In the genomic region with DNA sequence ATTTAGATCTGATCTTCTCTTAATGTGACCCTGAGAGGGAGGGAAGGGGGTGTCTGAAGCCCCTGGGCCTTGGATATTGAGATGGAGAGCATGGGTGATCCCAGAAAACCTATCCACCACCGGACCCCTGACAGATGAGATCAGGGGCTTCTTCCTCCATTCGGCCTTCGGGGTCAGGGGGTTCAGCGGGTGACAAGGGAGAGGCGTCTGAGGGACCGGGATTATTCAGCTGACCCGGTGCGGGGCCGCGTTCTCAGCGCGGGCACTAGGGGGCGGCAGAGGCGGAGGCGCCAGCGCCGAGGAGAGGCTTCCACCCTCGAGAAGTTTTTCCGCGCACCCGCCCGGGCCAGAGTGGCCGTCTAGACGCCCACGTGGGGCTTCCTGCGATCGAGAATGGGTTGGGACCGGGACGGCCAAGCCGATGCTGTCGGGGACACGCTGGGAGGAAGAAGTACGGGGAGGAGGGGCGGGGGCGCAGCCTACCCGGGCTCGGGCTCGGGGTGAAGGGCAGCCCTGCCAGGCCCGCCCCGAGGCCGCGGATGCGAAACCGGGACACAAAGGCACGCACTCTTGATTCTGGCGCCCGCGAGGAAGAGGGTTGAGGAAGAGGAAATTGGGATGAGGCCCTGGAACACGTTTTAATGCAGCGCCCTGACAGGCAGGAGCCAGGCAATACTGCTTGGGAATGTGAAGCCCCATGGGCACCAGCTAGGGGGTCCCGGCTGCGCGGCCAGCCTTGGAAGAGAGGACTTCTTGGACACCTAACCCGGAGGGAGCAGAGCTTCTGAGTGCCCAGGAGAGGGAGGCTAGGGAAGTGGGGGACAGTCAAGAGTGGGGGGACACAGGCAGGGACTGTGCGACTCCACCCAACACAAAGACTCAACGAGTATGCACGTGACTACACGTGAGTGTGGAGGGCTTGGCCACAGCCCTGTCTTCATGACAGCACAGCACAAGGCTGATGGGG, we compare ENCODE assay signal across 1 cellular context.
TF ChIP-seq lines count a peak whose summit lies in the region.

No MANE protein-coding gene starts in this region.

TF ChIP-seq in HepG2, 621 proteins besides CTCF, POLR2A, EP300 and RAD21 (continued from another document and continues in another):
- TF ChIP-seq, protein P1, sequence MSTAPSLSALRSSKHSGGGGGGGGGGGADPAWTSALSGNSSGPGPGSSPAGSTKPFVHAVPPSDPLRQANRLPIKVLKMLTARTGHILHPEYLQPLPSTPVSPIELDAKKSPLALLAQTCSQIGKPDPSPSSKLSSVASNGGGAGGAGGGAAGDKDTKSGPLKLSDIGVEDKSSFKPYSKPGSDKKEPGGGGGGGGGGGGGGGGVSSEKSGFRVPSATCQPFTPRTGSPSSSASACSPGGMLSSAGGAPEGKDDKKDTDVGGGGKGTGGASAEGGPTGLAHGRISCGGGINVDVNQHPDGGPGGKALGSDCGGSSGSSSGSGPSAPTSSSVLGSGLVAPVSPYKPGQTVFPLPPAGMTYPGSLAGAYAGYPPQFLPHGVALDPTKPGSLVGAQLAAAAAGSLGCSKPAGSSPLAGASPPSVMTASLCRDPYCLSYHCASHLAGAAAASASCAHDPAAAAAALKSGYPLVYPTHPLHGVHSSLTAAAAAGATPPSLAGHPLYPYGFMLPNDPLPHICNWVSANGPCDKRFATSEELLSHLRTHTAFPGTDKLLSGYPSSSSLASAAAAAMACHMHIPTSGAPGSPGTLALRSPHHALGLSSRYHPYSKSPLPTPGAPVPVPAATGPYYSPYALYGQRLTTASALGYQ (CRISPR knock-in tag; IDR thresholded peaks at IDR 0.05), result no peak
- no peak for TF ChIP-seq ZNF619 (CRISPR knock-in tag; IDR thresholded peaks at IDR 0.05)
- no peak for TF ChIP-seq ARNT (IDR thresholded peaks at IDR 0.05)
- TF ChIP-seq, protein P2, sequence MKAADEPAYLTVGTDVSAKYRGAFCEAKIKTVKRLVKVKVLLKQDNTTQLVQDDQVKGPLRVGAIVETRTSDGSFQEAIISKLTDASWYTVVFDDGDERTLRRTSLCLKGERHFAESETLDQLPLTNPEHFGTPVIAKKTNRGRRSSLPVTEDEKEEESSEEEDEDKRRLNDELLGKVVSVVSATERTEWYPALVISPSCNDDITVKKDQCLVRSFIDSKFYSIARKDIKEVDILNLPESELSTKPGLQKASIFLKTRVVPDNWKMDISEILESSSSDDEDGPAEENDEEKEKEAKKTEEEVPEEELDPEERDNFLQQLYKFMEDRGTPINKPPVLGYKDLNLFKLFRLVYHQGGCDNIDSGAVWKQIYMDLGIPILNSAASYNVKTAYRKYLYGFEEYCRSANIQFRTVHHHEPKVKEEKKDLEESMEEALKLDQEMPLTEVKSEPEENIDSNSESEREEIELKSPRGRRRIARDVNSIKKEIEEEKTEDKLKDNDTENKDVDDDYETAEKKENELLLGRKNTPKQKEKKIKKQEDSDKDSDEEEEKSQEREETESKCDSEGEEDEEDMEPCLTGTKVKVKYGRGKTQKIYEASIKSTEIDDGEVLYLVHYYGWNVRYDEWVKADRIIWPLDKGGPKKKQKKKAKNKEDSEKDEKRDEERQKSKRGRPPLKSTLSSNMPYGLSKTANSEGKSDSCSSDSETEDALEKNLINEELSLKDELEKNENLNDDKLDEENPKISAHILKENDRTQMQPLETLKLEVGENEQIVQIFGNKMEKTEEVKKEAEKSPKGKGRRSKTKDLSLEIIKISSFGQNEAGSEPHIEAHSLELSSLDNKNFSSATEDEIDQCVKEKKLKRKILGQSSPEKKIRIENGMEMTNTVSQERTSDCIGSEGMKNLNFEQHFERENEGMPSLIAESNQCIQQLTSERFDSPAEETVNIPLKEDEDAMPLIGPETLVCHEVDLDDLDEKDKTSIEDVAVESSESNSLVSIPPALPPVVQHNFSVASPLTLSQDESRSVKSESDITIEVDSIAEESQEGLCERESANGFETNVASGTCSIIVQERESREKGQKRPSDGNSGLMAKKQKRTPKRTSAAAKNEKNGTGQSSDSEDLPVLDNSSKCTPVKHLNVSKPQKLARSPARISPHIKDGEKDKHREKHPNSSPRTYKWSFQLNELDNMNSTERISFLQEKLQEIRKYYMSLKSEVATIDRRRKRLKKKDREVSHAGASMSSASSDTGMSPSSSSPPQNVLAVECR (CRISPR knock-in tag; IDR thresholded peaks at IDR 0.05; ENCODE audit: borderline replicate concordance), result peak; percentile 61
- TF ChIP-seq, protein P3, sequence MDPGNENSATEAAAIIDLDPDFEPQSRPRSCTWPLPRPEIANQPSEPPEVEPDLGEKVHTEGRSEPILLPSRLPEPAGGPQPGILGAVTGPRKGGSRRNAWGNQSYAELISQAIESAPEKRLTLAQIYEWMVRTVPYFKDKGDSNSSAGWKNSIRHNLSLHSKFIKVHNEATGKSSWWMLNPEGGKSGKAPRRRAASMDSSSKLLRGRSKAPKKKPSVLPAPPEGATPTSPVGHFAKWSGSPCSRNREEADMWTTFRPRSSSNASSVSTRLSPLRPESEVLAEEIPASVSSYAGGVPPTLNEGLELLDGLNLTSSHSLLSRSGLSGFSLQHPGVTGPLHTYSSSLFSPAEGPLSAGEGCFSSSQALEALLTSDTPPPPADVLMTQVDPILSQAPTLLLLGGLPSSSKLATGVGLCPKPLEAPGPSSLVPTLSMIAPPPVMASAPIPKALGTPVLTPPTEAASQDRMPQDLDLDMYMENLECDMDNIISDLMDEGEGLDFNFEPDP (CRISPR knock-in tag; conservative IDR thresholded peaks at IDR 0.05), result 0 out of 2 replicates have a peak, but pooled peaks have one; percentile 73
- no peak for TF ChIP-seq ZNF660 (CRISPR knock-in tag; IDR thresholded peaks at IDR 0.05; ENCODE audit: borderline replicate concordance, low read depth)
- no peak for TF ChIP-seq KDM4B (CRISPR knock-in tag; IDR thresholded peaks at IDR 0.05)
- TF ChIP-seq ZNF207 (IDR thresholded peaks at IDR 0.05; ENCODE audit: borderline replicate concordance), result no peak
- TF ChIP-seq SRF (IDR thresholded peaks at IDR 0.05; ENCODE audit: low read depth, low read length), result no peak
- TF ChIP-seq ZNF883 (CRISPR knock-in tag; IDR thresholded peaks at IDR 0.05; ENCODE audit: not compliant biosample characterization), result no peak
- TF ChIP-seq, protein P4, sequence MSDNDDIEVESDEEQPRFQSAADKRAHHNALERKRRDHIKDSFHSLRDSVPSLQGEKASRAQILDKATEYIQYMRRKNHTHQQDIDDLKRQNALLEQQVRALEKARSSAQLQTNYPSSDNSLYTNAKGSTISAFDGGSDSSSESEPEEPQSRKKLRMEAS (IDR thresholded peaks at IDR 0.05), result peak; percentile 53; the same call in 1 of the 2 replicates
- TF ChIP-seq, protein P5, sequence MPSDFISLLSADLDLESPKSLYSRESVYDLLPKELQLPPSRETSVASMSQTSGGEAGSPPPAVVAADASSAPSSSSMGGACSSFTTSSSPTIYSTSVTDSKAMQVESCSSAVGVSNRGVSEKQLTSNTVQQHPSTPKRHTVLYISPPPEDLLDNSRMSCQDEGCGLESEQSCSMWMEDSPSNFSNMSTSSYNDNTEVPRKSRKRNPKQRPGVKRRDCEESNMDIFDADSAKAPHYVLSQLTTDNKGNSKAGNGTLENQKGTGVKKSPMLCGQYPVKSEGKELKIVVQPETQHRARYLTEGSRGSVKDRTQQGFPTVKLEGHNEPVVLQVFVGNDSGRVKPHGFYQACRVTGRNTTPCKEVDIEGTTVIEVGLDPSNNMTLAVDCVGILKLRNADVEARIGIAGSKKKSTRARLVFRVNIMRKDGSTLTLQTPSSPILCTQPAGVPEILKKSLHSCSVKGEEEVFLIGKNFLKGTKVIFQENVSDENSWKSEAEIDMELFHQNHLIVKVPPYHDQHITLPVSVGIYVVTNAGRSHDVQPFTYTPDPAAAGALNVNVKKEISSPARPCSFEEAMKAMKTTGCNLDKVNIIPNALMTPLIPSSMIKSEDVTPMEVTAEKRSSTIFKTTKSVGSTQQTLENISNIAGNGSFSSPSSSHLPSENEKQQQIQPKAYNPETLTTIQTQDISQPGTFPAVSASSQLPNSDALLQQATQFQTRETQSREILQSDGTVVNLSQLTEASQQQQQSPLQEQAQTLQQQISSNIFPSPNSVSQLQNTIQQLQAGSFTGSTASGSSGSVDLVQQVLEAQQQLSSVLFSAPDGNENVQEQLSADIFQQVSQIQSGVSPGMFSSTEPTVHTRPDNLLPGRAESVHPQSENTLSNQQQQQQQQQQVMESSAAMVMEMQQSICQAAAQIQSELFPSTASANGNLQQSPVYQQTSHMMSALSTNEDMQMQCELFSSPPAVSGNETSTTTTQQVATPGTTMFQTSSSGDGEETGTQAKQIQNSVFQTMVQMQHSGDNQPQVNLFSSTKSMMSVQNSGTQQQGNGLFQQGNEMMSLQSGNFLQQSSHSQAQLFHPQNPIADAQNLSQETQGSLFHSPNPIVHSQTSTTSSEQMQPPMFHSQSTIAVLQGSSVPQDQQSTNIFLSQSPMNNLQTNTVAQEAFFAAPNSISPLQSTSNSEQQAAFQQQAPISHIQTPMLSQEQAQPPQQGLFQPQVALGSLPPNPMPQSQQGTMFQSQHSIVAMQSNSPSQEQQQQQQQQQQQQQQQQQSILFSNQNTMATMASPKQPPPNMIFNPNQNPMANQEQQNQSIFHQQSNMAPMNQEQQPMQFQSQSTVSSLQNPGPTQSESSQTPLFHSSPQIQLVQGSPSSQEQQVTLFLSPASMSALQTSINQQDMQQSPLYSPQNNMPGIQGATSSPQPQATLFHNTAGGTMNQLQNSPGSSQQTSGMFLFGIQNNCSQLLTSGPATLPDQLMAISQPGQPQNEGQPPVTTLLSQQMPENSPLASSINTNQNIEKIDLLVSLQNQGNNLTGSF (CRISPR knock-in tag; IDR thresholded peaks at IDR 0.05), result 0 out of 2 replicates have a peak, but pooled peaks have one; percentile 18
- TF ChIP-seq PITX1 (CRISPR knock-in tag; IDR thresholded peaks at IDR 0.05), result peak; percentile 51; the same call in 1 of the 2 replicates
- TF ChIP-seq HNRNPLL (IDR thresholded peaks at IDR 0.05; ENCODE audit: low read depth, low read length, poor library complexity, severe bottlenecking), result peak; percentile 68
- TF ChIP-seq POGZ (CRISPR knock-in tag; IDR thresholded peaks at IDR 0.05), result peak; percentile 25; the same call in 1 of the 2 replicates
- TF ChIP-seq, protein P6, sequence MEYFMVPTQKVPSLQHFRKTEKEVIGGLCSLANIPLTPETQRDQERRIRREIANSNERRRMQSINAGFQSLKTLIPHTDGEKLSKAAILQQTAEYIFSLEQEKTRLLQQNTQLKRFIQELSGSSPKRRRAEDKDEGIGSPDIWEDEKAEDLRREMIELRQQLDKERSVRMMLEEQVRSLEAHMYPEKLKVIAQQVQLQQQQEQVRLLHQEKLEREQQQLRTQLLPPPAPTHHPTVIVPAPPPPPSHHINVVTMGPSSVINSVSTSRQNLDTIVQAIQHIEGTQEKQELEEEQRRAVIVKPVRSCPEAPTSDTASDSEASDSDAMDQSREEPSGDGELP (IDR thresholded peaks at IDR 0.05; ENCODE audit: borderline replicate concordance, low read depth), result peak; percentile 49; the same call in 1 of the 2 replicates
- TF ChIP-seq, protein P7, sequence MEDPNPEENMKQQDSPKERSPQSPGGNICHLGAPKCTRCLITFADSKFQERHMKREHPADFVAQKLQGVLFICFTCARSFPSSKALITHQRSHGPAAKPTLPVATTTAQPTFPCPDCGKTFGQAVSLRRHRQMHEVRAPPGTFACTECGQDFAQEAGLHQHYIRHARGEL (CRISPR knock-in tag; IDR thresholded peaks at IDR 0.05), result 0 out of 2 replicates have a peak, but pooled peaks have one; percentile 32
- TF ChIP-seq TBX3 (IDR thresholded peaks at IDR 0.05; ENCODE audit: borderline replicate concordance), result no peak
- peak; percentile 21; the same call in 1 of the 2 replicates for TF ChIP-seq GPN1 (CRISPR knock-in tag; IDR thresholded peaks at IDR 0.05; ENCODE audit: borderline replicate concordance)
- TF ChIP-seq, protein P8, sequence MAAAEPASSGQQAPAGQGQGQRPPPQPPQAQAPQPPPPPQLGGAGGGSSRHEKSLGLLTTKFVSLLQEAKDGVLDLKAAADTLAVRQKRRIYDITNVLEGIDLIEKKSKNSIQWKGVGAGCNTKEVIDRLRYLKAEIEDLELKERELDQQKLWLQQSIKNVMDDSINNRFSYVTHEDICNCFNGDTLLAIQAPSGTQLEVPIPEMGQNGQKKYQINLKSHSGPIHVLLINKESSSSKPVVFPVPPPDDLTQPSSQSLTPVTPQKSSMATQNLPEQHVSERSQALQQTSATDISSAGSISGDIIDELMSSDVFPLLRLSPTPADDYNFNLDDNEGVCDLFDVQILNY (CRISPR knock-in tag; conservative IDR thresholded peaks at IDR 0.05), result no peak
- TF ChIP-seq CREB1 (IDR thresholded peaks at IDR 0.05), result no peak
- TF ChIP-seq CREB1 (CRISPR knock-in tag; IDR thresholded peaks at IDR 0.05), result no peak
- TF ChIP-seq KDM2A (CRISPR knock-in tag; IDR thresholded peaks at IDR 0.05; ENCODE audit: borderline replicate concordance, low read depth), result peak; percentile 79; the same call in 1 of the 2 replicates
- TF ChIP-seq, protein P9, sequence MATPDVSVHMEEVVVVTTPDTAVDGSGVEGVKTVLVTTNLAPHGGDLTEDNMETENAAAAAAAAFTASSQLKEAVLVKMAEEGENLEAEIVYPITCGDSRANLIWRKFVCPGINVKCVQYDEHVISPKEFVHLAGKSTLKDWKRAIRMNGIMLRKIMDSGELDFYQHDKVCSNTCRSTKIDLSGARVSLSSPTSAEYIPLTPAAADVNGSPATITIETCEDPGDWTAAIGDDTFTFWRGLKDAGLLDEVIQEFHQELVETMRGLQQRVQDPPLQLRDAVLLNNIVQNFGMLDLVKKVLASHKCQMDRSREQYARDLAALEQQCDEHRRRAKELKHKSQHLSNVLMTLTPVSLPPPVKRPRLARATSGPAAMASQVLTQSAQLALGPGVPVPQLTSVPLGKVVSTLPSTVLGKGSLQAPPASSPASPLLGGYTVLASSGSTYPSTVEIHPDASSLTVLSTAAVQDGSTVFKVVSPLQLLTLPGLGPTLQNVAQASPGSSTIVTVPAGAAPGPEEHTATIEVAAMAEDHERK (CRISPR knock-in tag; IDR thresholded peaks at IDR 0.05; ENCODE audit: low read depth), result no peak
- TF ChIP-seq NCOA1 (CRISPR knock-in tag; IDR thresholded peaks at IDR 0.05), result no peak
- TF ChIP-seq ZSCAN9 (CRISPR knock-in tag; IDR thresholded peaks at IDR 0.05; ENCODE audit: borderline replicate concordance), result no peak
- peak; percentile 36; the same call in 1 of the 2 replicates for TF ChIP-seq THAP11 (CRISPR knock-in tag; IDR thresholded peaks at IDR 0.05)
- TF ChIP-seq, protein P10, sequence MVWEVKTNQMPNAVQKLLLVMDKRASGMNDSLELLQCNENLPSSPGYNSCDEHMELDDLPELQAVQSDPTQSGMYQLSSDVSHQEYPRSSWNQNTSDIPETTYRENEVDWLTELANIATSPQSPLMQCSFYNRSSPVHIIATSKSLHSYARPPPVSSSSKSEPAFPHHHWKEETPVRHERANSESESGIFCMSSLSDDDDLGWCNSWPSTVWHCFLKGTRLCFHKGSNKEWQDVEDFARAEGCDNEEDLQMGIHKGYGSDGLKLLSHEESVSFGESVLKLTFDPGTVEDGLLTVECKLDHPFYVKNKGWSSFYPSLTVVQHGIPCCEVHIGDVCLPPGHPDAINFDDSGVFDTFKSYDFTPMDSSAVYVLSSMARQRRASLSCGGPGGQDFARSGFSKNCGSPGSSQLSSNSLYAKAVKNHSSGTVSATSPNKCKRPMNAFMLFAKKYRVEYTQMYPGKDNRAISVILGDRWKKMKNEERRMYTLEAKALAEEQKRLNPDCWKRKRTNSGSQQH (CRISPR knock-in tag; IDR thresholded peaks at IDR 0.05; ENCODE audit: low read depth), result no peak
- no peak for TF ChIP-seq ZNF263 (CRISPR knock-in tag; IDR thresholded peaks at IDR 0.05)
- no peak for TF ChIP-seq ZNF816 (CRISPR knock-in tag; IDR thresholded peaks at IDR 0.05; ENCODE audit: borderline replicate concordance)
- 0 out of 2 replicates have a peak, but pooled peaks have one; percentile 7 for TF ChIP-seq FOXA3 (CRISPR knock-in tag; IDR thresholded peaks at IDR 0.05)
